Comparison of ENCODE assay signal across 9 cellular contexts in the genomic region with DNA sequence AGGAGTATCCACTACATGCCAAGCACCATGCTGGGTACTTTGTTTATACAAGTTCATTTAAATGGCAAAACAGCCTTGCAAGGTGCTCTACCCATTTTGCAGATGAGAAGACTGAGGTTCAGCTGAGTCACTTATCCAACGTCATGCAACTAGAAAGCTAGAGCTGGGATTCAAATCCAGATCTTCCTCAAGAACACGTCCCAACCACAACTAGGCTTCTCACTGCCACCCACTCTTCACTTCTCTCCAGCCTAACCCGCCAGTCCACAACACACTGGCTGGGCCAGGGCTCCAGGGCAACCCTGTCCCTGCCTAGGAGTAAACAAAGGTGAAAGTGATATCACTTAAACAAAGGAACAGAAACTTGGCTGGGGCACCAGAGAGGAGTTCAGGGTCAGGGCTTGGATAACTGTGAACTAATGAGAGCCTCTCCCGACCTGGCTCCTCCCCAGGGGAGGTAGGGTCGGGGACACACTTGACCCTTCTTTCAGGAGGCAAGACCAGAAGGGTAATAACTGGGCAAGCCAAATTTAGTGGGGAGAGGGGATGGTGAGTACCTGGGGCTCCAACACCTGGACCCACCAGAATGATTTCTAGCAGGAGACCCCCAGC. TPM values are rescaled to one million over a fixed set of nuclear protein-coding genes. Genes with fewer than 3 reads are reported as not detected.
DNase-seq lines count a peak whose midpoint lies in the region; ATAC-seq, FAIRE-seq and TF ChIP-seq lines count a peak whose summit lies in the region.
"Had no signal": no experiment of that assay in that cellular context is flagged by ENCODE, and none has a peak within 500 bp of the region (broad histone marks: within the 10 kb centered on the region; RNA-seq: fewer than 3 reads in every experiment).

No MANE protein-coding gene starts in this region.

- H3K27me3 ChIP-seq in HUES64 (ENCODE audit: insufficient read depth, low read length): no peaks in the 10 kb centered on the region
- H3K27me3 ChIP-seq in K562 (ENCODE audit: control insufficient read depth in 2 of 2, insufficient read depth in 2 of 2, low read length in 2 of 2): no peaks in the 10 kb centered on the region
- H3K27me3 ChIP-seq in layer of hippocampus (ENCODE audit: control insufficient read depth, insufficient read depth, low read length): no peaks in the 10 kb centered on the region
- no peaks in the 10 kb centered on the region for H3K27me3 ChIP-seq in small intestine (ENCODE audit: control insufficient read depth in 2 of 2, insufficient read depth in 2 of 2, low read length in 2 of 2)

- 0 out of 2 replicates have a peak, but pooled peaks cover 13% of the 10 kb centered on the region for H4K20me1 ChIP-seq in K562 (replicated peaks; ENCODE audit: control insufficient read depth, insufficient read depth, low read length)

- POLR2A ChIA-PET in K562 (lab: Yijun Ruan, JAX): interaction anchor here (0.9 kb wide), 1 partner anchor 13 kb away, joined by 3 read pairs; no protein-coding TSS in a partner anchor

- no peaks in the 10 kb centered on the region for H3K9me1 ChIP-seq in K562 (ENCODE audit: control insufficient read depth, insufficient read depth, low read length)

- FAIRE-seq in K562 (lab: Jason Lieb, UNC) (no peak), small intestine (lab: Jason Lieb, UNC) (no peak)
- FAIRE-seq: colon had no signal

- no peak for TF ChIP-seq RAD21 in K562 (CRISPR knock-in tag; conservative IDR thresholded peaks at IDR 0.05 in 1 of 2, IDR thresholded peaks at IDR 0.05 in 1 of 2)

- TF ChIP-seq CTCF in K562 (IDR thresholded peaks at IDR 0.05 in 2 of 3, conservative IDR thresholded peaks at IDR 0.05 in 1 of 3; ENCODE audit: insufficient read depth in 2 of 3, low read depth in 1 of 3, low read length in 3 of 3): no peak

- CTCF ChIA-PET in K562 (lab: Yijun Ruan, JAX; ENCODE audit: low intra/inter-chr PET ratio): no interaction called here

- no peak for TF ChIP-seq POLR2A in K562 (conservative IDR thresholded peaks at IDR 0.05)

- no peak overlapping the region for H3K4me2 ChIP-seq in K562 (ENCODE audit: insufficient read depth, low read length)

- H3K36me3 ChIP-seq in HUES64 (ENCODE audit: insufficient read depth, low read length) (peaks cover 13% of the 10 kb centered on the region), K562 (ENCODE audit: control insufficient read depth, insufficient read depth, low read length) (peaks cover 9% of the 10 kb centered on the region; the same call in 1 of the 3 replicates), small intestine (ENCODE audit: control insufficient read depth in 2 of 2, insufficient read depth in 2 of 2, low read length in 2 of 2) (peaks cover 0 to 3% of the 10 kb centered on the region in 2 donors)

- H3K4me1 ChIP-seq in HUES64 (ENCODE audit: insufficient read depth, low read length): peaks cover 80% of the 10 kb centered on the region
- peaks cover 71 to 76% of the 10 kb centered on the region in 2 experiments for H3K4me1 ChIP-seq in K562 (replicated peaks in 1 of 2; ENCODE audit: control insufficient read depth in 2 of 2, insufficient read depth in 2 of 2, low read length in 2 of 2)
- H3K4me1 ChIP-seq in small intestine (ENCODE audit: control insufficient read depth in 2 of 2, insufficient read depth in 1 of 2, low read depth in 1 of 2, low read length in 1 of 2): peaks cover 14 to 17% of the 10 kb centered on the region in 2 donors

- WGBS in HUES64: 69% methylated on average over 5 of the region's 5 CpGs
- WGBS in K562 (ENCODE audit: insufficient coverage, low coverage, missing lambda C conversion rate): 53% methylated on average over 4 of the region's 5 CpGs
- 13 to 49% (median 23%) methylated on average over 5 of the region's 5 CpGs for WGBS in small intestine, 3 donors

- in situ Hi-C loops in K562 (cut with MboI): no loop called here

- DNase-seq in K562 (ENCODE audit: extremely low read depth in 1 of 4, low spot score in 3 of 4) (no peak), small intestine (peak; percentile 77), SHP77 treated with DMSO at 0.1 percent for 48 hours (lab: John Stamatoyannopoulos, UW) (no peak), NCI-H2171 treated with DMSO at 0.1 percent for 48 hours (lab: John Stamatoyannopoulos, UW) (no peak), NCI-H345 (lab: John Stamatoyannopoulos, UW) (no peak)

- intact Hi-C loops in K562 (cut with micrococcal nuclease): no loop called here

- no peak for TF ChIP-seq EP300 in K562 (IDR thresholded peaks at IDR 0.05; ENCODE audit: low read length)

- no peak overlapping the region for H2AFZ ChIP-seq in K562 (ENCODE audit: low read depth, low read length)

- ATAC-seq in K562 (no peak), GM18909 (IDR thresholded peaks at IDR 0.05; ENCODE audit: poor library complexity, unreplicated experiment) (no peak)

- H3K9ac ChIP-seq in HUES64 (ENCODE audit: low read depth, low read length) (0 out of 2 replicates have a peak overlapping the region, but pooled peaks have one; percentile 2), K562 (ENCODE audit: insufficient read depth in 1 of 2, low read depth in 2 of 2, low read length in 2 of 2) (no peak overlapping the region)

- H3K9me3 ChIP-seq in HUES64 (ENCODE audit: insufficient read depth, low read depth, low read length) (no peaks in the 10 kb centered on the region), K562 (replicated peaks; ENCODE audit: control insufficient read depth, insufficient read depth, low read depth, low read length) (no peaks in the 10 kb centered on the region), small intestine (ENCODE audit: control insufficient read depth, low read depth) (no peaks in the 10 kb centered on the region)

- H3K27ac ChIP-seq in HUES64 (ENCODE audit: low read depth, low read length) (peak overlapping the region; percentile 96), K562 (ENCODE audit: extremely low read depth, low read depth, low read length) (no peak overlapping the region), layer of hippocampus (ENCODE audit: low read depth, low read length) (peak overlapping the region; percentile 8), small intestine (ENCODE audit: low read depth in 1 of 2, low read length in 1 of 2) (peak overlapping the region; percentile 43 to 96)

- H3K4me3 ChIP-seq in HUES64 (ENCODE audit: low read length) (no peak overlapping the region), K562 (no peak overlapping the region), small intestine (ENCODE audit: low read depth in 1 of 2, low read length in 2 of 2) (no peak overlapping the region)

- no TSS peak for BruUV-seq in K562 (replicated peaks; lab: Mats Ljungman, UMichigan)

- peaks cover 6% of the 10 kb centered on the region; the same call in 1 of the 3 replicates for H3K79me2 ChIP-seq in K562 (ENCODE audit: control insufficient read depth, insufficient read depth, low read length)

RNA-seq across cellular contexts. Expression of a gene that starts 7.9 kb away (rescaled TPM):
- polyA plus RNA-seq in HUES64 (2013, experiment 1 of 2): 33.6 TPM
- polyA plus RNA-seq in HUES64 (2013, experiment 2 of 2): 34.7 TPM
- 3.6 and 8.4 TPM in 2 replicates for total RNA-seq in K562 (2011; cell fraction: chromatin; rRNA removed; ENCODE audit: low replicate concordance)
- 8.3 and 10.0 TPM in 2 replicates for total RNA-seq in K562 (2011; cell fraction: nucleolus; rRNA removed)
- 9.6 and 14.5 TPM in 2 replicates for total RNA-seq in K562 (2011; cell fraction: nucleoplasm; rRNA removed)
- total RNA-seq in K562 (2014; rRNA removed): 6.0 and 6.9 TPM in 2 replicates
- 6.3 and 7.5 TPM in 2 replicates for total RNA-seq in K562 (2014; rRNA removed; fragmentation: Illumina TruSeq; extraction: Trizol)
- total RNA-seq in K562 (2015; rRNA removed; fragmentation: Illumina TruSeq; extraction: Trizol): 8.9 and 9.7 TPM in 2 replicates
- 8.7 and 10.7 TPM in 2 replicates for total RNA-seq in K562 (2021)
- polyA plus RNA-seq in K562 (2011; rRNA removed): 4.7 and 5.3 TPM in 2 replicates
- 3.7 and 4.4 TPM in 2 replicates for polyA plus RNA-seq in K562 (2011; cell fraction: cytosol; rRNA removed)
- 2.4 and 3.4 TPM in 2 replicates for polyA plus RNA-seq in K562 (2011; cell fraction: nucleus; rRNA removed)
- polyA plus RNA-seq in K562 (2012): 9.2 and 11.6 TPM in 2 replicates
- polyA plus RNA-seq in K562 (2014; fragmentation: Illumina TruSeq; extraction: Trizol): 7.8 and 8.4 TPM in 2 replicates
- polyA plus RNA-seq in K562 (2014; fragmentation: Nextera tagmentation; extraction: Ambion mirVana): 1 to 10 TPM; 2.1 to 4.2 TPM
- polyA plus RNA-seq in K562 (2014; rRNA removed): 6.4 and 6.7 TPM in 2 replicates
- 9.0 and 9.1 TPM in 2 replicates for polyA minus RNA-seq in K562 (2011; rRNA and poly(A)+ RNA removed)
- 6.7 and 7.5 TPM in 2 replicates for polyA minus RNA-seq in K562 (2011; cell fraction: cytosol; rRNA and poly(A)+ RNA removed)
- 1.2 and 1.7 TPM in 2 replicates for polyA minus RNA-seq in K562 (2011; cell fraction: nucleus; rRNA and poly(A)+ RNA removed)
- 10 to 100 TPM; 14.3 to 31.5 (median 15.4) TPM for polyA plus RNA-seq in small intestine

RNA-seq across cellular contexts. Expression of a gene that starts 22.6 kb away (rescaled TPM):
- 13.1 TPM for polyA plus RNA-seq in HUES64 (2013, experiment 1 of 2)
- 11.8 TPM for polyA plus RNA-seq in HUES64 (2013, experiment 2 of 2)
- total RNA-seq in K562 (2011; cell fraction: chromatin; rRNA removed; ENCODE audit: low replicate concordance): 34.4 and 53.1 TPM in 2 replicates
- 52.6 and 58.5 TPM in 2 replicates for total RNA-seq in K562 (2011; cell fraction: nucleolus; rRNA removed)
- 50.7 and 61.6 TPM in 2 replicates for total RNA-seq in K562 (2011; cell fraction: nucleoplasm; rRNA removed)
- total RNA-seq in K562 (2014; rRNA removed) (11.1 and 17.5 TPM in 2 replicates), K562 (2014; rRNA removed; fragmentation: Illumina TruSeq; extraction: Trizol) (14.3 and 15.3 TPM in 2 replicates), K562 (2015; rRNA removed; fragmentation: Illumina TruSeq; extraction: Trizol) (16.4 and 17.5 TPM in 2 replicates), K562 (2021) (20.4 and 23.9 TPM in 2 replicates)
- polyA plus RNA-seq in K562 (2011; rRNA removed) (18.2 and 20.2 TPM in 2 replicates), K562 (2014; fragmentation: Illumina TruSeq; extraction: Trizol) (14.6 and 15.7 TPM in 2 replicates), K562 (2014; fragmentation: Nextera tagmentation; extraction: Ambion mirVana) (10 to 100 TPM; 16.4 to 25.2 TPM), K562 (2014; rRNA removed) (20.4 and 23.1 TPM in 2 replicates), small intestine (10 to 100 TPM; 13.6 to 31.4 (median 22.4) TPM)
- polyA plus RNA-seq in K562 (2011; cell fraction: cytosol; rRNA removed): 35.0 and 82.1 TPM in 2 replicates
- 19.4 and 23.5 TPM in 2 replicates for polyA plus RNA-seq in K562 (2011; cell fraction: nucleus; rRNA removed)
- polyA plus RNA-seq in K562 (2012): 13.0 and 20.4 TPM in 2 replicates
- polyA minus RNA-seq in K562 (2011; rRNA and poly(A)+ RNA removed): 23.2 and 26.3 TPM in 2 replicates
- polyA minus RNA-seq in K562 (2011; cell fraction: cytosol; rRNA and poly(A)+ RNA removed): 15.1 and 22.5 TPM in 2 replicates
- polyA minus RNA-seq in K562 (2011; cell fraction: nucleus; rRNA and poly(A)+ RNA removed): 19.5 and 28.4 TPM in 2 replicates

RNA-seq across cellular contexts. Expression of a gene that starts 32.2 kb away (rescaled TPM):
- 0.15 TPM for polyA plus RNA-seq in HUES64 (2013, experiment 1 of 2)
- polyA plus RNA-seq in HUES64 (2013, experiment 2 of 2): not detected
- not detected in 2 replicates for total RNA-seq in K562 (2011; cell fraction: chromatin; rRNA removed; ENCODE audit: low replicate concordance)
- total RNA-seq in K562 (2011; cell fraction: nucleolus; rRNA removed): not detected in 2 replicates
- not detected in 2 replicates for total RNA-seq in K562 (2011; cell fraction: nucleoplasm; rRNA removed)
- total RNA-seq in K562 (2014; rRNA removed): 0.09 and 0.24 TPM in 2 replicates
- total RNA-seq in K562 (2014; rRNA removed; fragmentation: Illumina TruSeq; extraction: Trizol): not detected in 2 replicates
- total RNA-seq in K562 (2015; rRNA removed; fragmentation: Illumina TruSeq; extraction: Trizol): not detected in 2 replicates
- total RNA-seq in K562 (2021): 0.13 TPM in 1 of 2 replicates, not detected in the other
- not detected in 2 replicates for polyA plus RNA-seq in K562 (2011; rRNA removed)
- 0.15 TPM in 1 of 2 replicates, not detected in the other for polyA plus RNA-seq in K562 (2011; cell fraction: cytosol; rRNA removed)
- 0.08 TPM in 1 of 2 replicates, not detected in the other for polyA plus RNA-seq in K562 (2011; cell fraction: nucleus; rRNA removed)
- 0.04 TPM in 1 of 2 replicates, not detected in the other for polyA plus RNA-seq in K562 (2012)
- polyA plus RNA-seq in K562 (2014; fragmentation: Illumina TruSeq; extraction: Trizol): not detected in 2 replicates
- polyA plus RNA-seq in K562 (2014; fragmentation: Nextera tagmentation; extraction: Ambion mirVana): not detected
- polyA plus RNA-seq in K562 (2014; rRNA removed): 0.20 TPM in 1 of 2 replicates, not detected in the other
- polyA minus RNA-seq in K562 (2011; rRNA and poly(A)+ RNA removed): not detected in 2 replicates
- polyA minus RNA-seq in K562 (2011; cell fraction: cytosol; rRNA and poly(A)+ RNA removed): not detected in 2 replicates
- not detected in 2 replicates for polyA minus RNA-seq in K562 (2011; cell fraction: nucleus; rRNA and poly(A)+ RNA removed)
- under 1 TPM in 1 of 3 donors, not detected in 2; 0.07 TPM for polyA plus RNA-seq in small intestine

RNA-seq across cellular contexts. Expression of a gene that starts 33.7 kb away (rescaled TPM):
- not detected for polyA plus RNA-seq in HUES64 (2013, experiment 1 of 2)
- not detected for polyA plus RNA-seq in HUES64 (2013, experiment 2 of 2)
- not detected in 2 replicates for total RNA-seq in K562 (2011; cell fraction: chromatin; rRNA removed; ENCODE audit: low replicate concordance)
- total RNA-seq in K562 (2011; cell fraction: nucleolus; rRNA removed): not detected in 2 replicates
- total RNA-seq in K562 (2011; cell fraction: nucleoplasm; rRNA removed): not detected in 2 replicates
- not detected in 2 replicates for total RNA-seq in K562 (2014; rRNA removed)
- not detected in 2 replicates for total RNA-seq in K562 (2014; rRNA removed; fragmentation: Illumina TruSeq; extraction: Trizol)
- total RNA-seq in K562 (2015; rRNA removed; fragmentation: Illumina TruSeq; extraction: Trizol): not detected in 2 replicates
- total RNA-seq in K562 (2021): not detected in 2 replicates
- not detected in 2 replicates for polyA plus RNA-seq in K562 (2011; rRNA removed)
- polyA plus RNA-seq in K562 (2011; cell fraction: cytosol; rRNA removed): not detected in 2 replicates
- polyA plus RNA-seq in K562 (2011; cell fraction: nucleus; rRNA removed): not detected in 2 replicates
- polyA plus RNA-seq in K562 (2012): not detected in 2 replicates
- not detected in 2 replicates for polyA plus RNA-seq in K562 (2014; fragmentation: Illumina TruSeq; extraction: Trizol)
- not detected for polyA plus RNA-seq in K562 (2014; fragmentation: Nextera tagmentation; extraction: Ambion mirVana)
- polyA plus RNA-seq in K562 (2014; rRNA removed): not detected in 2 replicates
- not detected in 2 replicates for polyA minus RNA-seq in K562 (2011; rRNA and poly(A)+ RNA removed)
- not detected in 2 replicates for polyA minus RNA-seq in K562 (2011; cell fraction: cytosol; rRNA and poly(A)+ RNA removed)
- polyA minus RNA-seq in K562 (2011; cell fraction: nucleus; rRNA and poly(A)+ RNA removed): not detected in 2 replicates
- polyA plus RNA-seq in small intestine: 1 to 10 TPM in 1 of 3 donors, under 1 TPM in 1, not detected in 1; 0.04 to 1.4 TPM

RNA-seq across cellular contexts. Expression of a gene that starts 37.8 kb away (rescaled TPM):
- not detected for polyA plus RNA-seq in HUES64 (2013, experiment 1 of 2)
- polyA plus RNA-seq in HUES64 (2013, experiment 2 of 2): not detected
- total RNA-seq in K562 (2011; cell fraction: chromatin; rRNA removed; ENCODE audit: low replicate concordance): not detected in 2 replicates
- 0.39 and 0.50 TPM in 2 replicates for total RNA-seq in K562 (2011; cell fraction: nucleolus; rRNA removed)
- 0.44 TPM in 1 of 2 replicates, not detected in the other for total RNA-seq in K562 (2011; cell fraction: nucleoplasm; rRNA removed)
- total RNA-seq in K562 (2014; rRNA removed): 0.05 TPM in 1 of 2 replicates, not detected in the other
- 0.04 and 0.22 TPM in 2 replicates for total RNA-seq in K562 (2014; rRNA removed; fragmentation: Illumina TruSeq; extraction: Trizol)
- not detected in 2 replicates for total RNA-seq in K562 (2015; rRNA removed; fragmentation: Illumina TruSeq; extraction: Trizol)
- 0.20 TPM in 1 of 2 replicates, not detected in the other for total RNA-seq in K562 (2021)
- polyA plus RNA-seq in K562 (2011; rRNA removed): not detected in 2 replicates
- 0.03 TPM in 1 of 2 replicates, not detected in the other for polyA plus RNA-seq in K562 (2011; cell fraction: cytosol; rRNA removed)
- polyA plus RNA-seq in K562 (2011; cell fraction: nucleus; rRNA removed): 0.04 and 0.11 TPM in 2 replicates
- polyA plus RNA-seq in K562 (2012): 0.22 and 0.31 TPM in 2 replicates
- 0.04 TPM in 1 of 2 replicates, not detected in the other for polyA plus RNA-seq in K562 (2014; fragmentation: Illumina TruSeq; extraction: Trizol)
- not detected for polyA plus RNA-seq in K562 (2014; fragmentation: Nextera tagmentation; extraction: Ambion mirVana)
- polyA plus RNA-seq in K562 (2014; rRNA removed): not detected in 2 replicates
- 0.06 TPM in 1 of 2 replicates, not detected in the other for polyA minus RNA-seq in K562 (2011; rRNA and poly(A)+ RNA removed)
- polyA minus RNA-seq in K562 (2011; cell fraction: cytosol; rRNA and poly(A)+ RNA removed): not detected in 2 replicates
- polyA minus RNA-seq in K562 (2011; cell fraction: nucleus; rRNA and poly(A)+ RNA removed): 0.11 and 0.67 TPM in 2 replicates
- under 1 TPM in 1 of 3 donors, not detected in 2; 0.19 TPM for polyA plus RNA-seq in small intestine
